In the genomic region with DNA sequence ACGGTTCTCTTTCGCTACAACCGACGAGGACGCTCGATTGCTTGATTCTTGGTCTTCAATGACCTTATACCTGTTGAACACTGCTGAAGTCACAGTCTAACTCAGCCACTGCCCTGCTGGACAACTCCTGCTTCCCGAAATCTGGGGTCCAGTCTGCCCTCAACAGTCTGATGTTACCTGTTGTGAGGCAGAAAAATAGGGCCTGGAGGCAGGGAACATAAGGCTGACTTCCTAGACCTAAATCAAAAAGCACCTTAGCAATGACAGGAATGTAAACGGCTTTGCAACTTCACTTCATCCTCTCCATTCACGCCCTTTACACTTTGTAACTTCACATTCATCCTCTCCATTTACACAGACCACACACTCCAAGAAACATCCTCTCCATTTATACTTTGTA, we compare ENCODE assay signal across 1 cellular context.
TF ChIP-seq lines count a peak whose summit lies in the region.

No MANE protein-coding gene starts in this region.

TF ChIP-seq in GM23338, 12 proteins besides CTCF, POLR2A, EP300 and RAD21 (continued from another document):
- TF ChIP-seq ETS1 (IDR thresholded peaks at IDR 0.05) (no peak), JUNB (IDR thresholded peaks at IDR 0.05; ENCODE audit: unreplicated experiment) (no peak), NANOG (IDR thresholded peaks at IDR 0.05; ENCODE audit: borderline replicate concordance) (0 out of 2 replicates have a peak, but pooled peaks have one; percentile 44), EZH2 (IDR thresholded peaks at IDR 0.05; ENCODE audit: low read depth, unreplicated experiment) (no peak)
- TF ChIP-seq, protein P1, sequence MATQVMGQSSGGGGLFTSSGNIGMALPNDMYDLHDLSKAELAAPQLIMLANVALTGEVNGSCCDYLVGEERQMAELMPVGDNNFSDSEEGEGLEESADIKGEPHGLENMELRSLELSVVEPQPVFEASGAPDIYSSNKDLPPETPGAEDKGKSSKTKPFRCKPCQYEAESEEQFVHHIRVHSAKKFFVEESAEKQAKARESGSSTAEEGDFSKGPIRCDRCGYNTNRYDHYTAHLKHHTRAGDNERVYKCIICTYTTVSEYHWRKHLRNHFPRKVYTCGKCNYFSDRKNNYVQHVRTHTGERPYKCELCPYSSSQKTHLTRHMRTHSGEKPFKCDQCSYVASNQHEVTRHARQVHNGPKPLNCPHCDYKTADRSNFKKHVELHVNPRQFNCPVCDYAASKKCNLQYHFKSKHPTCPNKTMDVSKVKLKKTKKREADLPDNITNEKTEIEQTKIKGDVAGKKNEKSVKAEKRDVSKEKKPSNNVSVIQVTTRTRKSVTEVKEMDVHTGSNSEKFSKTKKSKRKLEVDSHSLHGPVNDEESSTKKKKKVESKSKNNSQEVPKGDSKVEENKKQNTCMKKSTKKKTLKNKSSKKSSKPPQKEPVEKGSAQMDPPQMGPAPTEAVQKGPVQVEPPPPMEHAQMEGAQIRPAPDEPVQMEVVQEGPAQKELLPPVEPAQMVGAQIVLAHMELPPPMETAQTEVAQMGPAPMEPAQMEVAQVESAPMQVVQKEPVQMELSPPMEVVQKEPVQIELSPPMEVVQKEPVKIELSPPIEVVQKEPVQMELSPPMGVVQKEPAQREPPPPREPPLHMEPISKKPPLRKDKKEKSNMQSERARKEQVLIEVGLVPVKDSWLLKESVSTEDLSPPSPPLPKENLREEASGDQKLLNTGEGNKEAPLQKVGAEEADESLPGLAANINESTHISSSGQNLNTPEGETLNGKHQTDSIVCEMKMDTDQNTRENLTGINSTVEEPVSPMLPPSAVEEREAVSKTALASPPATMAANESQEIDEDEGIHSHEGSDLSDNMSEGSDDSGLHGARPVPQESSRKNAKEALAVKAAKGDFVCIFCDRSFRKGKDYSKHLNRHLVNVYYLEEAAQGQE (IDR thresholded peaks at IDR 0.05; ENCODE audit: unreplicated experiment), result peak; percentile 11
